Comparison of ENCODE assay signal across 18 cellular contexts in the genomic region with DNA sequence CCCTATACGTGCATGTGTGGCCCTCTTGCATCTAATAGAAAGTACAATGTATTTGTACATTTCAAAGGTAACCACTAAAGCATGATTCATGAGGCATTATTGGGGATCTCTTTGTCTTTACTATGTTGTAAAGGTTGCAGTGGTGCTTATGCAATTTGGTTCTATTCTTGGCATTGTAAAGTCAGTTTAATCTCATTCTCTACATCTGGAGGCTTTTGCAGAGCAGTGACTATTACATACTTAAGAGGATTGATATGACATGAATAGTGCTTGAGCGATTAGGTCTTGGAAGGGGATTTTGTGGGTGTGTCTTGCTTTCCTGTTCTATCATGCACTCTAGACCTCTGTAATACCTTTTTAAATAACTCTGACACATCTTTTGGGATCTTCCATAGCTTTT.
DNase-seq lines count a peak whose midpoint lies in the region; TF ChIP-seq lines count a peak whose summit lies in the region.
"Had no signal": no experiment of that assay in that cellular context is flagged by ENCODE, and none has a peak within 500 bp of the region (broad histone marks: within the 10 kb centered on the region; RNA-seq: fewer than 3 reads in every experiment).

No MANE protein-coding gene starts in this region.

- H3K27ac ChIP-seq in breast epithelium = no peak overlapping the region
- no peak overlapping the region for H3K27ac ChIP-seq in fibroblast of lung (ENCODE audit: insufficient read depth, low read length)
- H3K27ac ChIP-seq in smooth muscle cell (ENCODE audit: low read depth) = peak overlapping the region; percentile 50
- H3K27ac ChIP-seq: ascending aorta, sigmoid colon, SJCRH30 had no signal

- no peak overlapping the region for H3K4me3 ChIP-seq in breast epithelium
- H3K4me3 ChIP-seq in fibroblast of lung (replicated peaks in 1 of 4; ENCODE audit: control extremely low read depth in 1 of 4, insufficient read depth in 1 of 4, low read depth in 3 of 4, low read length in 4 of 4) = no peak overlapping the region
- no peak overlapping the region for H3K4me3 ChIP-seq in smooth muscle cell
- H3K4me3 ChIP-seq: ascending aorta, sigmoid colon, SJCRH30 had no signal

- H3K9ac ChIP-seq in fibroblast of lung (ENCODE audit: insufficient read depth, low read length) (no peak overlapping the region), smooth muscle cell (ENCODE audit: low read depth) (no peak overlapping the region)

- H3F3A ChIP-seq in smooth muscle cell (ENCODE audit: low read depth) = no peaks in the 10 kb centered on the region

- no peaks in the 10 kb centered on the region for H4K20me1 ChIP-seq in fibroblast of lung (ENCODE audit: control insufficient read depth, extremely low read depth, insufficient read depth, low read length)
- no peaks in the 10 kb centered on the region for H4K20me1 ChIP-seq in smooth muscle cell (ENCODE audit: low read depth)

- H3K79me2 ChIP-seq in fibroblast of lung (ENCODE audit: control insufficient read depth, insufficient read depth, low read length) (no peaks in the 10 kb centered on the region), smooth muscle cell (ENCODE audit: low read depth) (no peaks in the 10 kb centered on the region)

- H2AFZ ChIP-seq in fibroblast of lung (ENCODE audit: low read length) = no peak overlapping the region
- H2AFZ ChIP-seq in smooth muscle cell (ENCODE audit: low read depth) = no peak overlapping the region

- DNase-seq in MCF 10A (ENCODE audit: unreplicated experiment) (peak; percentile 80), breast epithelium (ENCODE audit: low spot score in 2 of 2) (no peak), RKO (ENCODE audit: low spot score) (peak; percentile 12), fibroblast of lung (ENCODE audit: low read depth in 2 of 2) (peak; percentile 82 to 90), smooth muscle cell (lab: John Stamatoyannopoulos, UW; ENCODE audit: unreplicated experiment) (no peak), cerebellar cortex (ENCODE audit: low spot score) (no peak)
- DNase-seq in activated naive CD8-positive, alpha-beta T cell treated with anti-CD3 and anti-CD28 coated beads for 36 hours = no peak
- no peak for DNase-seq in activated CD8-positive, alpha-beta memory T cell treated with anti-CD3 and anti-CD28 coated beads, Interleukin-2, amount 50 U/mL, for 4 hours
- DNase-seq: activated CD8-positive, alpha-beta T cell treated with anti-CD3 and anti-CD28 coated beads for 36 hours; Calu3; H7; KBM-7; midbrain; NCI-H1436; sigmoid colon; SJCRH30; stimulated activated naive CD4-positive, alpha-beta T cell had no signal

- H3K27me3 ChIP-seq in breast epithelium (no peaks in the 10 kb centered on the region), fibroblast of lung (ENCODE audit: control insufficient read depth, insufficient read depth, low read length) (no peaks in the 10 kb centered on the region), smooth muscle cell (ENCODE audit: low read depth) (no peaks in the 10 kb centered on the region)
- H3K27me3 ChIP-seq: ascending aorta, sigmoid colon, SJCRH30 had no signal

- intact Hi-C loops in MCF 10A (cut with micrococcal nuclease) (no loop called here), breast epithelium (cut with DNase I; ENCODE audit: low total_unique reads) (no loop called here)

- no peaks in the 10 kb centered on the region for H3K27me3 Mint-ChIP-seq in MCF 10A (ENCODE audit: insufficient read depth, unreplicated experiment)
- H3K27me3 Mint-ChIP-seq in activated naive CD8-positive, alpha-beta T cell treated with anti-CD3 and anti-CD28 coated beads for 36 hours = peaks cover 20% of the 10 kb centered on the region

- H3K4me1 Mint-ChIP-seq in MCF 10A (ENCODE audit: insufficient read depth, unreplicated experiment) = peaks cover 38% of the 10 kb centered on the region
- no peaks in the 10 kb centered on the region for H3K4me1 Mint-ChIP-seq in activated naive CD8-positive, alpha-beta T cell treated with anti-CD3 and anti-CD28 coated beads for 36 hours

- peak overlapping the region; percentile 16 for H3K27ac Mint-ChIP-seq in MCF 10A (ENCODE audit: low read depth, unreplicated experiment)
- no peak overlapping the region for H3K27ac Mint-ChIP-seq in activated naive CD8-positive, alpha-beta T cell treated with anti-CD3 and anti-CD28 coated beads for 36 hours
- H3K27ac Mint-ChIP-seq: activated CD8-positive, alpha-beta T cell treated with anti-CD3 and anti-CD28 coated beads for 36 hours had no signal

- no TSS peak for BruUV-seq in MCF 10A (replicated peaks; lab: Mats Ljungman, UMichigan)

- no peaks in the 10 kb centered on the region for H3K9me3 ChIP-seq in breast epithelium
- H3K9me3 ChIP-seq in fibroblast of lung (ENCODE audit: control insufficient read depth, insufficient read depth, low read depth, low read length) = no peaks in the 10 kb centered on the region
- H3K9me3 ChIP-seq in smooth muscle cell (replicated peaks; ENCODE audit: low read depth) = no peaks in the 10 kb centered on the region
- H3K9me3 ChIP-seq: ascending aorta, sigmoid colon, SJCRH30 had no signal

- no peaks in the 10 kb centered on the region for H3K36me3 ChIP-seq in breast epithelium
- no peaks in the 10 kb centered on the region for H3K36me3 ChIP-seq in fibroblast of lung (ENCODE audit: control insufficient read depth, insufficient read depth, low read length)
- no peaks in the 10 kb centered on the region for H3K36me3 ChIP-seq in smooth muscle cell (ENCODE audit: low read depth)
- H3K36me3 ChIP-seq: ascending aorta, sigmoid colon, SJCRH30 had no signal

- H3K4me3 Mint-ChIP-seq in MCF 10A (ENCODE audit: unreplicated experiment) = no peak overlapping the region
- H3K4me3 Mint-ChIP-seq in activated naive CD8-positive, alpha-beta T cell treated with anti-CD3 and anti-CD28 coated beads for 36 hours = no peak overlapping the region
- H3K4me3 Mint-ChIP-seq: activated CD8-positive, alpha-beta T cell treated with anti-CD3 and anti-CD28 coated beads for 36 hours had no signal

- POLR2A ChIA-PET in MCF 10A (lab: Yijun Ruan, JAX) = interaction anchor here (0.7 to 1.0 kb wide), 2 partner anchors 105 to 112 kb away, joined by 3 read pairs; no protein-coding TSS in a partner anchor

- H3K4me1 ChIP-seq in breast epithelium (no peaks in the 10 kb centered on the region), fibroblast of lung (ENCODE audit: control insufficient read depth, extremely low read depth, insufficient read depth, low read length) (no peaks in the 10 kb centered on the region), smooth muscle cell (ENCODE audit: low read depth) (peaks cover 21% of the 10 kb centered on the region)
- H3K4me1 ChIP-seq: ascending aorta, sigmoid colon, SJCRH30 had no signal

- CTCF ChIA-PET in MCF 10A (lab: Yijun Ruan, JAX) = interaction anchor here (0.6 kb wide), 1 partner anchor 424 kb away, joined by 7 read pairs; no protein-coding TSS in a partner anchor

- 29% methylated on average over 2 of the region's 2 CpGs for WGBS in smooth muscle cell (ENCODE audit: low lambda C conversion rate)

- no peak for TF ChIP-seq POLR2A in breast epithelium (IDR thresholded peaks at IDR 0.05)

- H3K9me3 Mint-ChIP-seq in MCF 10A (ENCODE audit: unreplicated experiment) = peaks cover 13% of the 10 kb centered on the region
- no peaks in the 10 kb centered on the region for H3K9me3 Mint-ChIP-seq in activated naive CD8-positive, alpha-beta T cell treated with anti-CD3 and anti-CD28 coated beads for 36 hours
- H3K9me3 Mint-ChIP-seq: activated CD8-positive, alpha-beta T cell treated with anti-CD3 and anti-CD28 coated beads for 36 hours had no signal

- TF ChIP-seq CTCF in MCF 10A (IDR thresholded peaks at IDR 0.05; ENCODE audit: unreplicated experiment) (no peak), breast epithelium (IDR thresholded peaks at IDR 0.05) (no peak), fibroblast of lung (conservative IDR thresholded peaks at IDR 0.05 in 1 of 2, IDR thresholded peaks at IDR 0.05 in 1 of 2; ENCODE audit: low read depth in 1 of 2, low read length in 2 of 2) (no peak), smooth muscle cell (IDR thresholded peaks at IDR 0.05; ENCODE audit: borderline replicate concordance, insufficient read depth, poor library complexity, severe bottlenecking) (no peak)

- peaks cover 7% of the 10 kb centered on the region for H3K36me3 Mint-ChIP-seq in MCF 10A (ENCODE audit: insufficient read depth, unreplicated experiment)
- H3K36me3 Mint-ChIP-seq in activated naive CD8-positive, alpha-beta T cell treated with anti-CD3 and anti-CD28 coated beads for 36 hours = no peaks in the 10 kb centered on the region

- H3K4me2 ChIP-seq in fibroblast of lung (ENCODE audit: extremely low read depth, insufficient read depth, low read length) (no peak overlapping the region), smooth muscle cell (no peak overlapping the region)

Comparison
In these comparisons a context has a peak if more than half of its experiments do, and no peak if none do; other contexts are left out.
1. DNase-seq: peak in MCF 10A (single experiment), RKO (single experiment) and fibroblast of lung (2 of 2); none in breast epithelium (0 of 2), smooth muscle cell (single experiment), cerebellar cortex (single experiment), activated naive CD8-positive, alpha-beta T cell treated with anti-CD3 and anti-CD28 coated beads for 36 hours (single experiment) and activated CD8-positive, alpha-beta memory T cell treated with anti-CD3 and anti-CD28 coated beads, Interleukin-2, amount 50 U/mL, for 4 hours (single experiment).